ENCODE assay signal across 26 cellular contexts in genomic region chr7:27690649-27691048, GRCh38.
"Had no signal": no experiment of that assay in that cellular context is flagged by ENCODE, and none has a peak within 500 bp of the region (broad histone marks: within the 10 kb centered on the region; RNA-seq: fewer than 3 reads in every experiment).

No MANE protein-coding gene starts in this region.

- H3K4me1 ChIP-seq: colonic mucosa, esophagus squamous epithelium, gastrocnemius medialis, lower lobe of right lung had no signal

- H3K27me3 ChIP-seq: colonic mucosa, esophagus squamous epithelium, gastrocnemius medialis, heart right ventricle, left lung had no signal

- ATAC-seq: effector memory CD8-positive, alpha-beta T cell; esophagus mucosa; gastrocnemius medialis; heart right ventricle; left cardiac atrium; left lung; left ventricle myocardium superior; lower lobe of right lung; mucosa of descending colon; naive thymus-derived CD4-positive, alpha-beta T cell had no signal

- H3K9me3 ChIP-seq: colonic mucosa, esophagus squamous epithelium, gastrocnemius medialis, left lung, lower lobe of right lung, mucosa of descending colon had no signal

- H3K4me3 ChIP-seq: colonic mucosa, esophagus squamous epithelium, gastrocnemius medialis, heart right ventricle, left lung, lower lobe of right lung, mucosa of descending colon had no signal

- DNase-seq: colonic mucosa; cortex of kidney; effector CD8-positive, alpha-beta T cell; effector memory CD8-positive, alpha-beta T cell; endodermal cell; erythroblast; esophagus squamous epithelium; foreskin fibroblast; foreskin melanocyte; gastrocnemius medialis; glutamatergic neuron; head of caudate nucleus; heart right ventricle; hippocampal formation; left cardiac atrium; left lung; left ventricle myocardium superior; lower lobe of right lung; mesenchymal stem cell; mucosa of descending colon; naive thymus-derived CD4-positive, alpha-beta T cell had no signal

- FAIRE-seq: endometrium, islet of Langerhans, keratinocyte had no signal

- H3K36me3 ChIP-seq: colonic mucosa, esophagus squamous epithelium, gastrocnemius medialis, heart right ventricle, left lung, lower lobe of right lung had no signal

- H3K27ac ChIP-seq: colonic mucosa, epithelial cell of prostate, esophagus squamous epithelium, gastrocnemius medialis, heart right ventricle, left lung, lower lobe of right lung had no signal
